2 cellular contexts compared by ENCODE assay signal in genomic region chr3:67654832-67655152, GRCh38.
TF ChIP-seq lines count a peak whose summit lies in the region.

No MANE protein-coding gene starts in this region.

TF ChIP-seq in A549, 52 proteins besides CTCF, POLR2A, EP300 and RAD21 (continued from another document):
- TF ChIP-seq RARB (CRISPR knock-in tag; IDR thresholded peaks at IDR 0.05) = no peak
- TF ChIP-seq HDAC2 (IDR thresholded peaks at IDR 0.05) = no peak
- TF ChIP-seq KDM1A (IDR thresholded peaks at IDR 0.05; ENCODE audit: low read depth) = no peak
- TF ChIP-seq FOSB (CRISPR knock-in tag; IDR thresholded peaks at IDR 0.05) = no peak
- TF ChIP-seq CBX8 (IDR thresholded peaks at IDR 0.05) = no peak
- no peak for TF ChIP-seq PHF8 (IDR thresholded peaks at IDR 0.05; ENCODE audit: borderline replicate concordance, low read depth)
- TF ChIP-seq USF2 (IDR thresholded peaks at IDR 0.05) = no peak
- no peak for TF ChIP-seq JUN (IDR thresholded peaks at IDR 0.05)
- no peak; the same call in 1 of the 2 replicates for TF ChIP-seq MAX (IDR thresholded peaks at IDR 0.05)
- TF ChIP-seq POLR2AphosphoS2 (conservative IDR thresholded peaks at IDR 0.05; ENCODE audit: low read length) = no peak

TF ChIP-seq in K562, 482 proteins besides CTCF, POLR2A, EP300 and RAD21 (continued from another document):
- TF ChIP-seq PKNOX1 (IDR thresholded peaks at IDR 0.05) (no peak), ZNF507 (tag; conservative IDR thresholded peaks at IDR 0.05) (no peak), HSF4 (CRISPR knock-in tag; IDR thresholded peaks at IDR 0.05; ENCODE audit: borderline replicate concordance) (no peak), XRCC3 (IDR thresholded peaks at IDR 0.05) (no peak), ZNF175 (CRISPR knock-in tag; IDR thresholded peaks at IDR 0.05; ENCODE audit: low read depth) (0 out of 2 replicates have a peak, but pooled peaks have one; percentile 6), RB1 (IDR thresholded peaks at IDR 0.05; ENCODE audit: low read depth) (no peak), NR2C2 (CRISPR knock-in tag; IDR thresholded peaks at IDR 0.05) (no peak), NR2C2 (tag; IDR thresholded peaks at IDR 0.05) (peak; percentile 78; the same call in 1 of the 2 replicates)
